In the genomic region with DNA sequence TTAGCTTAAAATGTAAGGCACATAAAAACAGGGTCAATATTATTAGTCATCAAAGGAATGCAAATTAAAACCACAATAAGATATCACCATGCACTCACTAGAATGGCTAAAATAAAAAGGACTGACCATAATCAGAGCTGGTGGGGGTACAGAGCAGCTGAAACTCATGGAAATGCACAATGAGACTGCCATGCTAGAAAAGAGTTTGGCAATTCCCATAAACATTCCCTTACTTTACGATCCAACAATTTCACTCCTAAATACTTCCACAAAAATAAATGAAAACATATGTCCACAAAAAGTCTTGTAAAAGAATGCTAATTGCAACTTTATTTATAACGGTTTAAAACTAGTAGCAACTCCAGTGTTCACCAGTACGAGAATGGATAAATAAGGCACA, we compare ENCODE assay signal across 25 cellular contexts.
"Had no signal": no experiment of that assay in that cellular context is flagged by ENCODE, and none has a peak within 500 bp of the region (broad histone marks: within the 10 kb centered on the region; RNA-seq: fewer than 3 reads in every experiment).

No MANE protein-coding gene starts in this region.

- H3K4me3 ChIP-seq: body of pancreas, cardiac muscle cell, hepatocyte, lung, neural progenitor cell, thoracic aorta, vagina had no signal

- DNase-seq: activated B cell treated with CpG ODN at 0.5 μM for 24 hours; activated CD4-positive, alpha-beta T cell treated with anti-CD3 and anti-CD28 coated beads for 4 hours; activated CD4-positive, alpha-beta T cell treated with anti-CD3 and anti-CD28 coated beads, Interleukin-2, amount 50 U/mL, for 48 hours; activated effector memory CD4-positive, alpha-beta T cell treated with Interleukin-2 at 50 U/mL for 16 hours; activated naive CD4-positive, alpha-beta T cell treated with anti-CD3 and anti-CD28 coated beads for 36 hours; activated naive CD8-positive, alpha-beta T cell treated with anti-CD3 and anti-CD28 coated beads, Interleukin-2, amount 10 ng/mL, durations not matched to agents 7 days and 5 days; activated T-cell treated with anti-CD3 and anti-CD28 coated beads, Interleukin-2, amount 50 U/mL, for 72 hours; amygdala; body of pancreas; cortex of kidney; endodermal cell; glutamatergic neuron; immature natural killer cell; naive thymus-derived CD8-positive, alpha-beta T cell; retina; stimulated activated CD4-positive, alpha-beta T cell treated with anti-CD3 and anti-CD28 coated beads, Interleukin-4, amount 100 ng/mL, for 24 hours; stimulated activated naive CD4-positive, alpha-beta T cell treated with Interleukin-2 at 50 U/mL for 16 hours had no signal

- H3K27ac ChIP-seq: body of pancreas, cardiac muscle cell, epithelial cell of prostate, hepatocyte, neural progenitor cell, thoracic aorta, vagina had no signal

- H3K4me1 ChIP-seq: body of pancreas, neural progenitor cell had no signal

- H3K36me3 ChIP-seq: cardiac muscle cell, neural progenitor cell, thoracic aorta, vagina had no signal

- H3K9me3 ChIP-seq: thoracic aorta, vagina had no signal

- H3K9ac ChIP-seq: neural progenitor cell had no signal

- H3K27me3 ChIP-seq: body of pancreas, cardiac muscle cell, neural progenitor cell, vagina had no signal

- ATAC-seq: activated T-cell treated with anti-CD3 and anti-CD28 coated beads, Interleukin-2, amount 50 U/mL, for 72 hours; body of pancreas; left lobe of liver; naive thymus-derived CD8-positive, alpha-beta T cell had no signal
